35 cellular contexts compared by ENCODE assay signal in the genomic region with DNA sequence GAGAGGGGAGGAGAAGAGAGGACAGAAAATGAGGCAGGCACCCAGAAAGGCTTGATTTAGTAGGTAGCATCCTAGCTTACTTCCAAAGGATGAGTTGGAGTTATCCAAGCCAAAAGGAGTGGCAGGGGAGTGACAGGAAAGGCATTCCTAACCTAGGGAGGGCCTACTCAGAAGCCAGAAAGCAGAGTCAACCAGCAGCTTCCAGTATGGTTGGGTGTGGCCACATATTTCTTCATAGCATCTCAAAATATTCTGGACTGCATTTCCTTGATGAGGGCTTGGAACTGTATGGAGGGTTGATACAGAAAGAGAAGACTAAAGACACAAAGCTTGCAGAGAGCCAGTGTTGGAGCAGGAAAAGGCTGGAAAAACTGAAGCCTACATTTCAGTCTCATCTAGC.
DNase-seq lines count a peak whose midpoint lies in the region; ATAC-seq, FAIRE-seq and TF ChIP-seq lines count a peak whose summit lies in the region.
"Had no signal": no experiment of that assay in that cellular context is flagged by ENCODE, and none has a peak within 500 bp of the region (broad histone marks: within the 10 kb centered on the region; RNA-seq: fewer than 3 reads in every experiment).

No MANE protein-coding gene starts in this region.

- intact Hi-C loops in left cardiac atrium (cut with DNase I) = no loop called here

- ATAC-seq in left cardiac atrium (peak; percentile 23 to 91), HG03460 (IDR thresholded peaks at IDR 0.05; ENCODE audit: unreplicated experiment) (no peak)
- ATAC-seq: activated naive CD4-positive, alpha-beta T cell treated with anti-CD3 and anti-CD28 coated beads, Interleukin-2, amount 50 U/mL, for 72 hours; CD8-positive, alpha-beta T cell; effector memory CD8-positive, alpha-beta T cell; gastroesophageal sphincter had no signal

- no peaks in the 10 kb centered on the region for H3K27me3 ChIP-seq in bronchial epithelial cell (ENCODE audit: control insufficient read depth, insufficient read depth, low read length)
- H3K27me3 ChIP-seq in small intestine (ENCODE audit: control insufficient read depth in 2 of 2, insufficient read depth in 2 of 2, low read length in 2 of 2) = no peaks in the 10 kb centered on the region
- H3K27me3 ChIP-seq in endodermal cell (ENCODE audit: control insufficient read depth, insufficient read depth, low read length, poor library complexity, severe bottlenecking) = no peaks in the 10 kb centered on the region
- H3K27me3 ChIP-seq: BE2C, gastroesophageal sphincter, hepatocyte, sigmoid colon, SJCRH30, upper lobe of left lung had no signal

- FAIRE-seq in bronchial epithelial cell (lab: Jason Lieb, UNC) (peak; percentile 66), small intestine (lab: Jason Lieb, UNC) (no peak)
- FAIRE-seq: HTR-8/SVneo, RCC 7860 had no signal

- DNase-seq in AG09309 (ENCODE audit: low read depth) (peak; percentile 1), bronchial epithelial cell (ENCODE audit: low read depth) (peak; percentile 34), left cardiac atrium (no peak), small intestine (peak; percentile 5), OCI-M2 (lab: John Stamatoyannopoulos, UW; ENCODE audit: unreplicated experiment) (no peak), endodermal cell (no peak)
- DNase-seq: activated CD4-positive, alpha-beta T cell treated with anti-CD3 and anti-CD28 coated beads for 48 hours; activated CD8-positive, alpha-beta memory T cell treated with anti-CD3 and anti-CD28 coated beads for 24 hours; activated effector memory CD4-positive, alpha-beta T cell treated with Interleukin-2 at 50 U/mL for 16 hours; activated T-cell treated with anti-CD3 and anti-CD28 coated beads for 4 hours; anterior cingulate cortex; BE2C; caudate nucleus; CD8-positive, alpha-beta T cell; effector memory CD8-positive, alpha-beta T cell; GM23248; NCI-H1092; NCI-H1694; NCI-H446 treated with DMSO at 0.1 percent for 48 hours; NCI-H774; sigmoid colon; SJCRH30; stimulated activated CD4-positive, alpha-beta T cell treated with anti-CD3 and anti-CD28 coated beads, Interleukin-4, amount 100 ng/mL, for 24 hours; SW 1271; T1000; upper lobe of left lung had no signal

- no peak overlapping the region for H3K27ac Mint-ChIP-seq in endodermal cell
- H3K27ac Mint-ChIP-seq: activated naive CD4-positive, alpha-beta T cell treated with anti-CD3 and anti-CD28 coated beads, Interleukin-2, amount 50 U/mL, for 72 hours; CD8-positive, alpha-beta T cell; effector memory CD8-positive, alpha-beta T cell; progenitor cell of endocrine pancreas had no signal

- no peaks in the 10 kb centered on the region for H3K27me3 Mint-ChIP-seq in endodermal cell (ENCODE audit: insufficient read depth)
- H3K27me3 Mint-ChIP-seq: effector memory CD8-positive, alpha-beta T cell; progenitor cell of endocrine pancreas had no signal

- H3K4me3 ChIP-seq in AG09309 (ENCODE audit: control insufficient read depth, low read depth, low read length) = no peak overlapping the region
- H3K4me3 ChIP-seq in bronchial epithelial cell (ENCODE audit: low read depth, low read length) = no peak overlapping the region
- H3K4me3 ChIP-seq in small intestine (ENCODE audit: low read depth in 1 of 2, low read length in 2 of 2) = no peak overlapping the region
- H3K4me3 ChIP-seq in endodermal cell (ENCODE audit: low read length) = no peak overlapping the region
- H3K4me3 ChIP-seq: coronary artery, gastroesophageal sphincter, GM23248, hepatocyte, sigmoid colon, SJCRH30, upper lobe of left lung had no signal

- TF ChIP-seq CTCF in AG09309 (IDR thresholded peaks at IDR 0.05; ENCODE audit: control insufficient read depth, insufficient read depth, low read depth, low read length, missing control alignments) (no peak), bronchial epithelial cell (IDR thresholded peaks at IDR 0.05; ENCODE audit: insufficient read depth, low read length, severe bottlenecking) (no peak), endodermal cell (conservative IDR thresholded peaks at IDR 0.05) (no peak)

- H3K36me3 ChIP-seq in bronchial epithelial cell (ENCODE audit: control insufficient read depth, insufficient read depth, low read length) (no peaks in the 10 kb centered on the region), small intestine (ENCODE audit: control insufficient read depth in 2 of 2, insufficient read depth in 2 of 2, low read length in 2 of 2) (no peaks in the 10 kb centered on the region), endodermal cell (ENCODE audit: control insufficient read depth, insufficient read depth, low read length) (peaks cover 14% of the 10 kb centered on the region)
- H3K36me3 ChIP-seq: BE2C, gastroesophageal sphincter, sigmoid colon, upper lobe of left lung had no signal

- H3K9me3 Mint-ChIP-seq in endodermal cell = no peaks in the 10 kb centered on the region
- H3K9me3 Mint-ChIP-seq: activated naive CD4-positive, alpha-beta T cell treated with anti-CD3 and anti-CD28 coated beads, Interleukin-2, amount 50 U/mL, for 72 hours; CD8-positive, alpha-beta T cell; effector memory CD8-positive, alpha-beta T cell had no signal

- H3K4me3 Mint-ChIP-seq in endodermal cell = no peak overlapping the region
- H3K4me3 Mint-ChIP-seq: CD8-positive, alpha-beta T cell; effector memory CD8-positive, alpha-beta T cell had no signal

- H3K9ac ChIP-seq in endodermal cell (ENCODE audit: extremely low read depth, low read length, poor library complexity, severe bottlenecking) = no peak overlapping the region
- H3K9ac ChIP-seq: GM23248 had no signal

- H3K9me3 ChIP-seq in small intestine (ENCODE audit: control insufficient read depth, low read depth) (no peaks in the 10 kb centered on the region), endodermal cell (ENCODE audit: control insufficient read depth, low read length) (no peaks in the 10 kb centered on the region)
- H3K9me3 ChIP-seq: BE2C, gastroesophageal sphincter, sigmoid colon, SJCRH30, upper lobe of left lung had no signal

- H3K4me1 ChIP-seq in small intestine (ENCODE audit: control insufficient read depth in 2 of 2, insufficient read depth in 1 of 2, low read depth in 1 of 2, low read length in 1 of 2) = no peaks in the 10 kb centered on the region
- H3K4me1 ChIP-seq in endodermal cell (ENCODE audit: control insufficient read depth, insufficient read depth, low read length) = no peaks in the 10 kb centered on the region
- H3K4me1 ChIP-seq: BE2C, gastroesophageal sphincter, sigmoid colon, SJCRH30, upper lobe of left lung had no signal

- H3K36me3 Mint-ChIP-seq in endodermal cell (ENCODE audit: low read depth) = peaks cover 11% of the 10 kb centered on the region
- H3K36me3 Mint-ChIP-seq: activated naive CD4-positive, alpha-beta T cell treated with anti-CD3 and anti-CD28 coated beads, Interleukin-2, amount 50 U/mL, for 72 hours; CD8-positive, alpha-beta T cell had no signal

- H3K27ac ChIP-seq in small intestine (ENCODE audit: low read depth in 1 of 2, low read length in 1 of 2) (no peak overlapping the region), endodermal cell (ENCODE audit: low read depth, low read length) (no peak overlapping the region)
- H3K27ac ChIP-seq: gastroesophageal sphincter, GM23248, hepatocyte, sigmoid colon, SJCRH30, upper lobe of left lung, VCaP had no signal

- H3K4me1 Mint-ChIP-seq in endodermal cell = no peaks in the 10 kb centered on the region

Comparison
In these comparisons a context has a peak if more than half of its experiments do, and no peak if none do; other contexts are left out.
1. DNase-seq: peak in AG09309 (single experiment), bronchial epithelial cell (single experiment) and small intestine (single experiment); none in left cardiac atrium (single experiment), OCI-M2 (single experiment) and endodermal cell (single experiment).